Comparison of ENCODE assay signal across 1 cellular context in the genomic region with DNA sequence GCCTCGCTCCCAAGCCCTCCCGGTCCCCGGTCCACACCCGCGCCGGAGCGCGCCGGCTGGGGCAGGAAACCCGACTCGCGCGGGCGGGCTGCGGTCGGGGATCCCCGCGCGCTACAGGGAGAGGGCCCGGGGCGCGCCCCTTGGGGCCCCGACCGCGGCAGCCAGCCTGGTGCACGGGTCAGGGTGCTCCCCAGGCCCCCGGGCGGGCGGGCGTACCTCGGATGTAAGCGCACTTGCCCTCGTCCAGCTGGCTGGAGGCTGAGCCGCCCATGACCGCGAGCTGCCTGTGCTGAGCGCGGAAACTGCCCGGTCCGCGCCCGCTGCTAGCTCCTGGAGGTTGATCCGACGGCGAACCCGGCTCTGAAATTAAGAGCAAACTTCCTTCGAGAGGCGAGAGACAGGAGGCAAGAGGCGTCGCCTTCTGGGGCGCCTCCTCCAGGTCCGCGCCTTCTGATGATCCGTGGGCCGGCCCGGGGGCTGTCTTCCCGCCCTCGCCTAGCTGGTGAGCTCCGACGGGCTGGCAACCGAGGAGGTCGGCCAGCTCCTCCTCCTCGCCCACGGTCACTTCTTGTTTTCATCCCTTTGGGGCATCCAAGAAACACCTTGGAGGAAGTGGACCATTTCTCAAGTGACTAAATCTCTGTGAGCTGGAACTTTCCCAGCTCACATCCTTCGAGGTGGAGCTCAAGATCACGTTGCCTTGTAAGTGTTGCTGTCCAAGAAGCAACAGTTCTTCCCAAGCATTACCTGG.
A peak's percentile ranks its signal among the peaks of the same experiment; 100 is the strongest.
TF ChIP-seq lines count a peak whose summit lies in the region.

A gene with protein sequence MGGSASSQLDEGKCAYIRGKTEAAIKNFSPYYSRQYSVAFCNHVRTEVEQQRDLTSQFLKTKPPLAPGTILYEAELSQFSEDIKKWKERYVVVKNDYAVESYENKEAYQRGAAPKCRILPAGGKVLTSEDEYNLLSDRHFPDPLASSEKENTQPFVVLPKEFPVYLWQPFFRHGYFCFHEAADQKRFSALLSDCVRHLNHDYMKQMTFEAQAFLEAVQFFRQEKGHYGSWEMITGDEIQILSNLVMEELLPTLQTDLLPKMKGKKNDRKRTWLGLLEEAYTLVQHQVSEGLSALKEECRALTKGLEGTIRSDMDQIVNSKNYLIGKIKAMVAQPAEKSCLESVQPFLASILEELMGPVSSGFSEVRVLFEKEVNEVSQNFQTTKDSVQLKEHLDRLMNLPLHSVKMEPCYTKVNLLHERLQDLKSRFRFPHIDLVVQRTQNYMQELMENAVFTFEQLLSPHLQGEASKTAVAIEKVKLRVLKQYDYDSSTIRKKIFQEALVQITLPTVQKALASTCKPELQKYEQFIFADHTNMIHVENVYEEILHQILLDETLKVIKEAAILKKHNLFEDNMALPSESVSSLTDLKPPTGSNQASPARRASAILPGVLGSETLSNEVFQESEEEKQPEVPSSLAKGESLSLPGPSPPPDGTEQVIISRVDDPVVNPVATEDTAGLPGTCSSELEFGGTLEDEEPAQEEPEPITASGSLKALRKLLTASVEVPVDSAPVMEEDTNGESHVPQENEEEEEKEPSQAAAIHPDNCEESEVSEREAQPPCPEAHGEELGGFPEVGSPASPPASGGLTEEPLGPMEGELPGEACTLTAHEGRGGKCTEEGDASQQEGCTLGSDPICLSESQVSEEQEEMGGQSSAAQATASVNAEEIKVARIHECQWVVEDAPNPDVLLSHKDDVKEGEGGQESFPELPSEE (minus strand): TSS at position 423 of the 751 bp plus-strand sequence. CDS start 152 bp downstream, at position 271.

TF ChIP-seq in K562, 482 proteins besides CTCF, POLR2A, EP300 and RAD21 (continued from another document and continues in another):
- TF ChIP-seq, protein P1, sequence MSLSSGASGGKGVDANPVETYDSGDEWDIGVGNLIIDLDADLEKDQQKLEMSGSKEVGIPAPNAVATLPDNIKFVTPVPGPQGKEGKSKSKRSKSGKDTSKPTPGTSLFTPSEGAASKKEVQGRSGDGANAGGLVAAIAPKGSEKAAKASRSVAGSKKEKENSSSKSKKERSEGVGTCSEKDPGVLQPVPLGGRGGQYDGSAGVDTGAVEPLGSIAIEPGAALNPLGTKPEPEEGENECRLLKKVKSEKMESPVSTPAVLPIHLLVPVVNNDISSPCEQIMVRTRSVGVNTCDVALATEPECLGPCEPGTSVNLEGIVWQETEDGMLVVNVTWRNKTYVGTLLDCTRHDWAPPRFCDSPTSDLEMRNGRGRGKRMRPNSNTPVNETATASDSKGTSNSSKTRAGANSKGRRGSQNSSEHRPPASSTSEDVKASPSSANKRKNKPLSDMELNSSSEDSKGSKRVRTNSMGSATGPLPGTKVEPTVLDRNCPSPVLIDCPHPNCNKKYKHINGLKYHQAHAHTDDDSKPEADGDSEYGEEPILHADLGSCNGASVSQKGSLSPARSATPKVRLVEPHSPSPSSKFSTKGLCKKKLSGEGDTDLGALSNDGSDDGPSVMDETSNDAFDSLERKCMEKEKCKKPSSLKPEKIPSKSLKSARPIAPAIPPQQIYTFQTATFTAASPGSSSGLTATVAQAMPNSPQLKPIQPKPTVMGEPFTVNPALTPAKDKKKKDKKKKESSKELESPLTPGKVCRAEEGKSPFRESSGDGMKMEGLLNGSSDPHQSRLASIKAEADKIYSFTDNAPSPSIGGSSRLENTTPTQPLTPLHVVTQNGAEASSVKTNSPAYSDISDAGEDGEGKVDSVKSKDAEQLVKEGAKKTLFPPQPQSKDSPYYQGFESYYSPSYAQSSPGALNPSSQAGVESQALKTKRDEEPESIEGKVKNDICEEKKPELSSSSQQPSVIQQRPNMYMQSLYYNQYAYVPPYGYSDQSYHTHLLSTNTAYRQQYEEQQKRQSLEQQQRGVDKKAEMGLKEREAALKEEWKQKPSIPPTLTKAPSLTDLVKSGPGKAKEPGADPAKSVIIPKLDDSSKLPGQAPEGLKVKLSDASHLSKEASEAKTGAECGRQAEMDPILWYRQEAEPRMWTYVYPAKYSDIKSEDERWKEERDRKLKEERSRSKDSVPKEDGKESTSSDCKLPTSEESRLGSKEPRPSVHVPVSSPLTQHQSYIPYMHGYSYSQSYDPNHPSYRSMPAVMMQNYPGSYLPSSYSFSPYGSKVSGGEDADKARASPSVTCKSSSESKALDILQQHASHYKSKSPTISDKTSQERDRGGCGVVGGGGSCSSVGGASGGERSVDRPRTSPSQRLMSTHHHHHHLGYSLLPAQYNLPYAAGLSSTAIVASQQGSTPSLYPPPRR (CRISPR knock-in tag; IDR thresholded peaks at IDR 0.05; ENCODE audit: borderline replicate concordance), result peak; percentile 22; the same call in 1 of the 2 replicates
- TF ChIP-seq CEBPB (tag; IDR thresholded peaks at IDR 0.05) (no peak), GATAD2A (IDR thresholded peaks at IDR 0.05) (no peak), XRCC5 (IDR thresholded peaks at IDR 0.05; ENCODE audit: low read depth, low read length) (0 out of 2 replicates have a peak, but pooled peaks have one; percentile 22), CEBPG (CRISPR knock-in tag; IDR thresholded peaks at IDR 0.05) (no peak), CEBPG (tag; conservative IDR thresholded peaks at IDR 0.05 in 1 of 2, IDR thresholded peaks at IDR 0.05 in 1 of 2) (no peak), ZNF316 (IDR thresholded peaks at IDR 0.05) (no peak), HMG20B (CRISPR knock-in tag; IDR thresholded peaks at IDR 0.05) (no peak), MBD2 (IDR thresholded peaks at IDR 0.05; ENCODE audit: borderline replicate concordance, low read depth) (no peak), YY1 (IDR thresholded peaks at IDR 0.05; ENCODE audit: borderline replicate concordance in 1 of 3, control insufficient read depth in 1 of 3, extremely low read depth in 1 of 3, insufficient read depth in 3 of 3, insufficient read length in 1 of 3, insufficient replicate concordance in 2 of 3, low read depth in 1 of 3, low read length in 2 of 3) (peak in 1 of 3 experiments; percentile 51), TAF7 (tag; IDR thresholded peaks at IDR 0.05) (peak; percentile 80), ZNF695 (CRISPR knock-in tag; IDR thresholded peaks at IDR 0.05) (no peak), SMAD3 (CRISPR knock-in tag; conservative IDR thresholded peaks at IDR 0.05) (no peak), ZC3H11A (IDR thresholded peaks at IDR 0.05; ENCODE audit: low read depth, low read length) (no peak), TSC22D4 (tag; IDR thresholded peaks at IDR 0.05) (no peak), SIN3B (IDR thresholded peaks at IDR 0.05; ENCODE audit: low read depth) (0 out of 2 replicates have a peak, but pooled peaks have one; percentile 43), ZNF124 (CRISPR knock-in tag; IDR thresholded peaks at IDR 0.05) (no peak), ZNF507 (tag; conservative IDR thresholded peaks at IDR 0.05) (no peak)
- TF ChIP-seq, protein P2, sequence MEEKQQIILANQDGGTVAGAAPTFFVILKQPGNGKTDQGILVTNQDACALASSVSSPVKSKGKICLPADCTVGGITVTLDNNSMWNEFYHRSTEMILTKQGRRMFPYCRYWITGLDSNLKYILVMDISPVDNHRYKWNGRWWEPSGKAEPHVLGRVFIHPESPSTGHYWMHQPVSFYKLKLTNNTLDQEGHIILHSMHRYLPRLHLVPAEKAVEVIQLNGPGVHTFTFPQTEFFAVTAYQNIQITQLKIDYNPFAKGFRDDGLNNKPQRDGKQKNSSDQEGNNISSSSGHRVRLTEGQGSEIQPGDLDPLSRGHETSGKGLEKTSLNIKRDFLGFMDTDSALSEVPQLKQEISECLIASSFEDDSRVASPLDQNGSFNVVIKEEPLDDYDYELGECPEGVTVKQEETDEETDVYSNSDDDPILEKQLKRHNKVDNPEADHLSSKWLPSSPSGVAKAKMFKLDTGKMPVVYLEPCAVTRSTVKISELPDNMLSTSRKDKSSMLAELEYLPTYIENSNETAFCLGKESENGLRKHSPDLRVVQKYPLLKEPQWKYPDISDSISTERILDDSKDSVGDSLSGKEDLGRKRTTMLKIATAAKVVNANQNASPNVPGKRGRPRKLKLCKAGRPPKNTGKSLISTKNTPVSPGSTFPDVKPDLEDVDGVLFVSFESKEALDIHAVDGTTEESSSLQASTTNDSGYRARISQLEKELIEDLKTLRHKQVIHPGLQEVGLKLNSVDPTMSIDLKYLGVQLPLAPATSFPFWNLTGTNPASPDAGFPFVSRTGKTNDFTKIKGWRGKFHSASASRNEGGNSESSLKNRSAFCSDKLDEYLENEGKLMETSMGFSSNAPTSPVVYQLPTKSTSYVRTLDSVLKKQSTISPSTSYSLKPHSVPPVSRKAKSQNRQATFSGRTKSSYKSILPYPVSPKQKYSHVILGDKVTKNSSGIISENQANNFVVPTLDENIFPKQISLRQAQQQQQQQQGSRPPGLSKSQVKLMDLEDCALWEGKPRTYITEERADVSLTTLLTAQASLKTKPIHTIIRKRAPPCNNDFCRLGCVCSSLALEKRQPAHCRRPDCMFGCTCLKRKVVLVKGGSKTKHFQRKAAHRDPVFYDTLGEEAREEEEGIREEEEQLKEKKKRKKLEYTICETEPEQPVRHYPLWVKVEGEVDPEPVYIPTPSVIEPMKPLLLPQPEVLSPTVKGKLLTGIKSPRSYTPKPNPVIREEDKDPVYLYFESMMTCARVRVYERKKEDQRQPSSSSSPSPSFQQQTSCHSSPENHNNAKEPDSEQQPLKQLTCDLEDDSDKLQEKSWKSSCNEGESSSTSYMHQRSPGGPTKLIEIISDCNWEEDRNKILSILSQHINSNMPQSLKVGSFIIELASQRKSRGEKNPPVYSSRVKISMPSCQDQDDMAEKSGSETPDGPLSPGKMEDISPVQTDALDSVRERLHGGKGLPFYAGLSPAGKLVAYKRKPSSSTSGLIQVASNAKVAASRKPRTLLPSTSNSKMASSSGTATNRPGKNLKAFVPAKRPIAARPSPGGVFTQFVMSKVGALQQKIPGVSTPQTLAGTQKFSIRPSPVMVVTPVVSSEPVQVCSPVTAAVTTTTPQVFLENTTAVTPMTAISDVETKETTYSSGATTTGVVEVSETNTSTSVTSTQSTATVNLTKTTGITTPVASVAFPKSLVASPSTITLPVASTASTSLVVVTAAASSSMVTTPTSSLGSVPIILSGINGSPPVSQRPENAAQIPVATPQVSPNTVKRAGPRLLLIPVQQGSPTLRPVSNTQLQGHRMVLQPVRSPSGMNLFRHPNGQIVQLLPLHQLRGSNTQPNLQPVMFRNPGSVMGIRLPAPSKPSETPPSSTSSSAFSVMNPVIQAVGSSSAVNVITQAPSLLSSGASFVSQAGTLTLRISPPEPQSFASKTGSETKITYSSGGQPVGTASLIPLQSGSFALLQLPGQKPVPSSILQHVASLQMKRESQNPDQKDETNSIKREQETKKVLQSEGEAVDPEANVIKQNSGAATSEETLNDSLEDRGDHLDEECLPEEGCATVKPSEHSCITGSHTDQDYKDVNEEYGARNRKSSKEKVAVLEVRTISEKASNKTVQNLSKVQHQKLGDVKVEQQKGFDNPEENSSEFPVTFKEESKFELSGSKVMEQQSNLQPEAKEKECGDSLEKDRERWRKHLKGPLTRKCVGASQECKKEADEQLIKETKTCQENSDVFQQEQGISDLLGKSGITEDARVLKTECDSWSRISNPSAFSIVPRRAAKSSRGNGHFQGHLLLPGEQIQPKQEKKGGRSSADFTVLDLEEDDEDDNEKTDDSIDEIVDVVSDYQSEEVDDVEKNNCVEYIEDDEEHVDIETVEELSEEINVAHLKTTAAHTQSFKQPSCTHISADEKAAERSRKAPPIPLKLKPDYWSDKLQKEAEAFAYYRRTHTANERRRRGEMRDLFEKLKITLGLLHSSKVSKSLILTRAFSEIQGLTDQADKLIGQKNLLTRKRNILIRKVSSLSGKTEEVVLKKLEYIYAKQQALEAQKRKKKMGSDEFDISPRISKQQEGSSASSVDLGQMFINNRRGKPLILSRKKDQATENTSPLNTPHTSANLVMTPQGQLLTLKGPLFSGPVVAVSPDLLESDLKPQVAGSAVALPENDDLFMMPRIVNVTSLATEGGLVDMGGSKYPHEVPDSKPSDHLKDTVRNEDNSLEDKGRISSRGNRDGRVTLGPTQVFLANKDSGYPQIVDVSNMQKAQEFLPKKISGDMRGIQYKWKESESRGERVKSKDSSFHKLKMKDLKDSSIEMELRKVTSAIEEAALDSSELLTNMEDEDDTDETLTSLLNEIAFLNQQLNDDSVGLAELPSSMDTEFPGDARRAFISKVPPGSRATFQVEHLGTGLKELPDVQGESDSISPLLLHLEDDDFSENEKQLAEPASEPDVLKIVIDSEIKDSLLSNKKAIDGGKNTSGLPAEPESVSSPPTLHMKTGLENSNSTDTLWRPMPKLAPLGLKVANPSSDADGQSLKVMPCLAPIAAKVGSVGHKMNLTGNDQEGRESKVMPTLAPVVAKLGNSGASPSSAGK (IDR thresholded peaks at IDR 0.05), result peak; percentile 94
- TF ChIP-seq, protein P3, sequence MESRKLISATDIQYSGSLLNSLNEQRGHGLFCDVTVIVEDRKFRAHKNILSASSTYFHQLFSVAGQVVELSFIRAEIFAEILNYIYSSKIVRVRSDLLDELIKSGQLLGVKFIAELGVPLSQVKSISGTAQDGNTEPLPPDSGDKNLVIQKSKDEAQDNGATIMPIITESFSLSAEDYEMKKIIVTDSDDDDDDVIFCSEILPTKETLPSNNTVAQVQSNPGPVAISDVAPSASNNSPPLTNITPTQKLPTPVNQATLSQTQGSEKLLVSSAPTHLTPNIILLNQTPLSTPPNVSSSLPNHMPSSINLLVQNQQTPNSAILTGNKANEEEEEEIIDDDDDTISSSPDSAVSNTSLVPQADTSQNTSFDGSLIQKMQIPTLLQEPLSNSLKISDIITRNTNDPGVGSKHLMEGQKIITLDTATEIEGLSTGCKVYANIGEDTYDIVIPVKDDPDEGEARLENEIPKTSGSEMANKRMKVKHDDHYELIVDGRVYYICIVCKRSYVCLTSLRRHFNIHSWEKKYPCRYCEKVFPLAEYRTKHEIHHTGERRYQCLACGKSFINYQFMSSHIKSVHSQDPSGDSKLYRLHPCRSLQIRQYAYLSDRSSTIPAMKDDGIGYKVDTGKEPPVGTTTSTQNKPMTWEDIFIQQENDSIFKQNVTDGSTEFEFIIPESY (CRISPR knock-in tag; IDR thresholded peaks at IDR 0.05), result 0 out of 2 replicates have a peak, but pooled peaks have one; percentile 10
- TF ChIP-seq, protein P4, sequence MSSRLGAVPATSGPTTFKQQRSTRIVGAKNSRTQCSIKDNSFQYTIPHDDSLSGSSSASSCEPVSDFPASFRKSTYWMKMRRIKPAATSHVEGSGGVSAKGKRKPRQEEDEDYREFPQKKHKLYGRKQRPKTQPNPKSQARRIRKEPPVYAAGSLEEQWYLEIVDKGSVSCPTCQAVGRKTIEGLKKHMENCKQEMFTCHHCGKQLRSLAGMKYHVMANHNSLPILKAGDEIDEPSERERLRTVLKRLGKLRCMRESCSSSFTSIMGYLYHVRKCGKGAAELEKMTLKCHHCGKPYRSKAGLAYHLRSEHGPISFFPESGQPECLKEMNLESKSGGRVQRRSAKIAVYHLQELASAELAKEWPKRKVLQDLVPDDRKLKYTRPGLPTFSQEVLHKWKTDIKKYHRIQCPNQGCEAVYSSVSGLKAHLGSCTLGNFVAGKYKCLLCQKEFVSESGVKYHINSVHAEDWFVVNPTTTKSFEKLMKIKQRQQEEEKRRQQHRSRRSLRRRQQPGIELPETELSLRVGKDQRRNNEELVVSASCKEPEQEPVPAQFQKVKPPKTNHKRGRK (tag; IDR thresholded peaks at IDR 0.05), result no peak
- TF ChIP-seq, protein P5, sequence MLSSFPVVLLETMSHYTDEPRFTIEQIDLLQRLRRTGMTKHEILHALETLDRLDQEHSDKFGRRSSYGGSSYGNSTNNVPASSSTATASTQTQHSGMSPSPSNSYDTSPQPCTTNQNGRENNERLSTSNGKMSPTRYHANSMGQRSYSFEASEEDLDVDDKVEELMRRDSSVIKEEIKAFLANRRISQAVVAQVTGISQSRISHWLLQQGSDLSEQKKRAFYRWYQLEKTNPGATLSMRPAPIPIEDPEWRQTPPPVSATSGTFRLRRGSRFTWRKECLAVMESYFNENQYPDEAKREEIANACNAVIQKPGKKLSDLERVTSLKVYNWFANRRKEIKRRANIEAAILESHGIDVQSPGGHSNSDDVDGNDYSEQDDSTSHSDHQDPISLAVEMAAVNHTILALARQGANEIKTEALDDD (IDR thresholded peaks at IDR 0.05), result no peak
